Comparison of ENCODE assay signal across 1 cellular context in genomic region chr11:130211781-130212401, GRCh38.
TF ChIP-seq lines count a peak whose summit lies in the region.

No MANE protein-coding gene starts in this region.

TF ChIP-seq in H1, 55 proteins besides CTCF, POLR2A, EP300 and RAD21:
- TF ChIP-seq GTF2F1 (IDR thresholded peaks at IDR 0.05; ENCODE audit: borderline replicate concordance, low read depth, low read length): no peak
- no peak for TF ChIP-seq SAP30 (IDR thresholded peaks at IDR 0.05; ENCODE audit: insufficient read depth, insufficient replicate concordance, low read length)
- TF ChIP-seq RBBP5 (IDR thresholded peaks at IDR 0.05; ENCODE audit: borderline replicate concordance, low read depth, low read length): no peak
- TF ChIP-seq TAF1 (IDR thresholded peaks at IDR 0.05; ENCODE audit: low read depth, low read length): no peak
- TF ChIP-seq SUZ12 (IDR thresholded peaks at IDR 0.05; ENCODE audit: low read length): no peak
- TF ChIP-seq CHD7 (IDR thresholded peaks at IDR 0.05; ENCODE audit: insufficient replicate concordance, low read length): no peak
- no peak for TF ChIP-seq SIX5 (IDR thresholded peaks at IDR 0.05; ENCODE audit: low read depth, low read length)
- no peak for TF ChIP-seq HDAC6 (IDR thresholded peaks at IDR 0.05; ENCODE audit: low read depth, low read length)
- TF ChIP-seq KDM1A (IDR thresholded peaks at IDR 0.05; ENCODE audit: borderline replicate concordance, low read length): no peak
- no peak for TF ChIP-seq CHD1 (IDR thresholded peaks at IDR 0.05; ENCODE audit: low read depth, low read length)
- TF ChIP-seq TEAD4 (IDR thresholded peaks at IDR 0.05; ENCODE audit: low read depth, low read length): no peak
TF ChIP-seq in H1: peak in this region for 0.
